Comparison of ENCODE assay signal across 20 cellular contexts in the genomic region with DNA sequence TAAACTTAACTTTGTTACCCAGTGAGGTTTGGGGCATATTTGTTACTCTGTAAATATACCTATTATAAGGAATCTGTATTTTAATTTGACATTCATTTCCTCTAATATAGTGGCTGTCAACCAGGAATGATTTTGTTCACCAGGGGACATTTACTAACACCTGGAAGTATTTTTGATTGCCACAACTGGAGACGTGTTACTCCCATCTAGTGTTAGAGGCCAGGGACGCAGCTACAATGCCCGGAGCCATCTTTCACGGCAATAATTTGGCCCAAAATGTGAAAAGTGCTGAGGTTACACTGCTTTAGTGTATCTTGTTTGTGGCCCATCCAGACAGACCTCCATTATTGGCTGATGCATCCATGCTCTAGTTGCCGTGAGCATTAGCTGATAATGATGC.
DNase-seq lines count a peak whose midpoint lies in the region; ATAC-seq, FAIRE-seq and TF ChIP-seq lines count a peak whose summit lies in the region.
"Had no signal": no experiment of that assay in that cellular context is flagged by ENCODE, and none has a peak within 500 bp of the region (broad histone marks: within the 10 kb centered on the region; RNA-seq: fewer than 3 reads in every experiment).

No MANE protein-coding gene starts in this region.

- H4K8ac ChIP-seq in H1 (ENCODE audit: extremely low read depth, insufficient read depth, low read length): no peak overlapping the region

- H3K9me2 ChIP-seq in HCT116 (ENCODE audit: insufficient read depth) (no peaks in the 10 kb centered on the region), PC-9 (ENCODE audit: insufficient read depth) (no peaks in the 10 kb centered on the region)

- H3K9me3 ChIP-seq in HCT116 (ENCODE audit: control insufficient read depth in 1 of 2, insufficient read depth in 1 of 2, low read depth in 1 of 2, low read length in 2 of 2): peaks cover 0 to 4% of the 10 kb centered on the region in 2 experiments; a peak in 1 of 4 replicates
- peaks cover 8% of the 10 kb centered on the region; the same call in 1 of the 2 replicates for H3K9me3 ChIP-seq in PC-9 (ENCODE audit: insufficient read depth, low read depth)
- peaks cover 9 to 16% of the 10 kb centered on the region in 2 experiments for H3K9me3 ChIP-seq in H1 (ENCODE audit: insufficient read depth in 2 of 2, low read depth in 1 of 2, low read length in 1 of 2)
- H3K9me3 ChIP-seq: A549, SJSA1 had no signal

- no peak overlapping the region for H2AK5ac ChIP-seq in H1 (ENCODE audit: low read depth, low read length)

- H3K79me2 ChIP-seq in HCT116 (ENCODE audit: insufficient read depth, low read length) (no peaks in the 10 kb centered on the region), PC-9 (ENCODE audit: low read depth) (no peaks in the 10 kb centered on the region), H1 (ENCODE audit: control insufficient read depth in 1 of 2, insufficient read depth in 2 of 2, low read length in 2 of 2) (no peaks in the 10 kb centered on the region)

- H3K27ac ChIP-seq in 22Rv1 (peak overlapping the region; percentile 92), HCT116 (ENCODE audit: low read depth, low read length) (no peak overlapping the region), PC-9 (no peak overlapping the region), H1 (ENCODE audit: low read depth, low read length) (no peak overlapping the region)
- H3K27ac ChIP-seq: A549, SJSA1 had no signal

- ATAC-seq in HCT116: peak; percentile 32; the same call in 1 of the 2 replicates
- ATAC-seq in stimulated activated naive B cell treated with anti-CD40 and anti-IgM and Interleukin-4, amounts not matched to agents 10 μg/mL and 1 μg/mL and 100 μg/mL, for 72 hours (replicated peaks): no peak
- no peak for ATAC-seq in HG03025 (IDR thresholded peaks at IDR 0.05; ENCODE audit: low FRiP score, unreplicated experiment)
- ATAC-seq: A549 had no signal

- H3K4me1 Mint-ChIP-seq in stimulated activated naive B cell treated with anti-CD40 and anti-IgM and Interleukin-4, amounts not matched to agents 10 μg/mL and 1 μg/mL and 100 μg/mL, for 72 hours: no peaks in the 10 kb centered on the region
- H3K4me1 Mint-ChIP-seq: B cell; CD4-positive, CD25-positive, alpha-beta regulatory T cell; IgD-negative memory B cell had no signal

- no peak overlapping the region for H3K27ac Mint-ChIP-seq in stimulated activated naive B cell treated with anti-CD40 and anti-IgM and Interleukin-4, amounts not matched to agents 10 μg/mL and 1 μg/mL and 100 μg/mL, for 72 hours
- H3K27ac Mint-ChIP-seq: B cell; CD4-positive, CD25-positive, alpha-beta regulatory T cell; IgD-negative memory B cell had no signal

- H3K36me3 Mint-ChIP-seq in stimulated activated naive B cell treated with anti-CD40 and anti-IgM and Interleukin-4, amounts not matched to agents 10 μg/mL and 1 μg/mL and 100 μg/mL, for 72 hours: no peaks in the 10 kb centered on the region
- H3K36me3 Mint-ChIP-seq: CD4-positive, CD25-positive, alpha-beta regulatory T cell; IgD-negative memory B cell had no signal

- no peak overlapping the region for H4K91ac ChIP-seq in H1 (replicated peaks; ENCODE audit: insufficient read length, low read length)

- FAIRE-seq in H1 (lab: Jason Lieb, UNC): no peak
- FAIRE-seq: A549, HTR-8/SVneo had no signal

- H4K5ac ChIP-seq in H1 (ENCODE audit: insufficient read length, low read depth, low read length): no peak overlapping the region

- CTCF ChIA-PET in HCT116 (lab: Charles Lee): no interaction called here
- CTCF ChIA-PET in PC-9 (lab: Charles Lee): no interaction called here
- CTCF ChIA-PET in H1 (lab: Charles Lee; ENCODE audit: partially characterized antibody): interaction anchor here (0.6 to 0.8 kb wide), 4 partner anchors 511 to 1325 kb away, joined by 3 to 4 read pairs (median 3); no protein-coding TSS in a partner anchor

- no peaks in the 10 kb centered on the region for H3F3A ChIP-seq in PC-9 (ENCODE audit: insufficient read depth, low read depth)

- H3K56ac ChIP-seq in H1 (replicated peaks; ENCODE audit: insufficient read length, low read depth, low read length): no peak overlapping the region

- no peaks in the 10 kb centered on the region for H3K23me2 ChIP-seq in H1 (ENCODE audit: low read depth, low read length)

- DNase-seq in HCT116 (ENCODE audit: low read depth, low spot score) (no peak), PC-9 (no peak), H1 (ENCODE audit: low read depth in 1 of 2, low spot score in 2 of 2) (no peak), NCI-H82 (lab: John Stamatoyannopoulos, UW) (no peak), NCI-H1436 treated with DMSO at 0.1 percent for 48 hours (lab: John Stamatoyannopoulos, UW) (no peak)
- DNase-seq in stimulated activated naive B cell treated with anti-CD40 and anti-IgM and Interleukin-4, amounts not matched to agents 10 μg/mL and 1 μg/mL and 100 μg/mL, for 72 hours: no peak
- DNase-seq: CD4-positive, CD25-positive, alpha-beta regulatory T cell; DMS79 treated with DMSO at 0.1 percent for 48 hours; H7; NCI-H1048; NCI-H1417 treated with DMSO at 0.1 percent for 48 hours; NCI-H187 treated with DMSO at 0.1 percent for 48 hours; NCI-H510A had no signal

- H2BK5ac ChIP-seq in H1 (ENCODE audit: low read depth, low read length): no peak overlapping the region

- no TSS peak for BruUV-seq in HCT116 (replicated peaks; lab: Mats Ljungman, UMichigan)
- BruUV-seq in PC-9 (replicated peaks; lab: Mats Ljungman, UMichigan): no TSS peak

- no peak for TF ChIP-seq POLR2A in HCT116 (IDR thresholded peaks at IDR 0.05; ENCODE audit: borderline replicate concordance, extremely low read depth, insufficient read depth, insufficient read length)
- no peak for TF ChIP-seq POLR2A in H1 (IDR thresholded peaks at IDR 0.05; ENCODE audit: control extremely low read depth in 1 of 2, low read depth in 2 of 2, low read length in 2 of 2)

- H3K23ac ChIP-seq in H1 (ENCODE audit: insufficient read length): no peak overlapping the region

- no peak overlapping the region for H3K9ac ChIP-seq in HCT116 (ENCODE audit: low read length)
- no peak overlapping the region for H3K9ac ChIP-seq in H1 (replicated peaks in 1 of 4; ENCODE audit: extremely low read depth in 1 of 4, low read depth in 3 of 4, low read length in 3 of 4)

- peaks cover 7 to 9% of the 10 kb centered on the region in 2 donors for H3K9me3 Mint-ChIP-seq in stimulated activated naive B cell treated with anti-CD40 and anti-IgM and Interleukin-4, amounts not matched to agents 10 μg/mL and 1 μg/mL and 100 μg/mL, for 72 hours

- H3K79me1 ChIP-seq in H1 (ENCODE audit: low read depth, low read length): no peaks in the 10 kb centered on the region

- intact Hi-C loops in HCT116 (cut with micrococcal nuclease): loop anchor here (5.0 kb wide), 1 partner anchor 1309 kb away; no protein-coding TSS in a partner anchor
- intact Hi-C loops in PC-9 (cut with micrococcal nuclease; ENCODE audit: unreplicated experiment): no loop called here

- H3K4me3 Mint-ChIP-seq in stimulated activated naive B cell treated with anti-CD40 and anti-IgM and Interleukin-4, amounts not matched to agents 10 μg/mL and 1 μg/mL and 100 μg/mL, for 72 hours: no peak overlapping the region
- H3K4me3 Mint-ChIP-seq: B cell; CD4-positive, CD25-positive, alpha-beta regulatory T cell; IgD-negative memory B cell had no signal

- H3K4me3 ChIP-seq in HCT116 (replicated peaks in 1 of 2; ENCODE audit: low read depth in 1 of 2, low read length in 2 of 2) (no peak overlapping the region), PC-9 (no peak overlapping the region), H1 (ENCODE audit: extremely low read depth in 1 of 4, insufficient read depth in 2 of 4, low read depth in 3 of 4, low read length in 4 of 4) (no peak overlapping the region)
- H3K4me3 ChIP-seq: A549, SJSA1 had no signal

- H3K18ac ChIP-seq in H1 (ENCODE audit: extremely low read depth, low read length): no peak overlapping the region

- no peak overlapping the region for H2BK15ac ChIP-seq in H1 (ENCODE audit: low read length)

- H3K4me1 ChIP-seq in HCT116 (ENCODE audit: control insufficient read depth in 1 of 2, insufficient read depth in 2 of 2, low read length in 2 of 2) (no peaks in the 10 kb centered on the region), PC-9 (replicated peaks; ENCODE audit: insufficient read depth) (no peaks in the 10 kb centered on the region), H1 (replicated peaks in 1 of 4; ENCODE audit: control insufficient read depth in 3 of 4, insufficient read depth in 4 of 4, low read length in 3 of 4) (no peaks in the 10 kb centered on the region)
- H3K4me1 ChIP-seq: A549, SJSA1 had no signal

- no peak overlapping the region for H3K14ac ChIP-seq in H1 (ENCODE audit: insufficient read length)

- 0 out of 2 replicates have a peak, but pooled peaks have one; percentile 14 for TF ChIP-seq CTCF in 22Rv1 (IDR thresholded peaks at IDR 0.05)
- TF ChIP-seq CTCF in HCT116 (IDR thresholded peaks at IDR 0.05 in 2 of 3, conservative IDR thresholded peaks at IDR 0.05 in 1 of 3; ENCODE audit: borderline replicate concordance in 1 of 3, insufficient read depth in 1 of 3, low read depth in 2 of 3, low read length in 2 of 3): peak in 2 of 3 experiments; percentile 23 to 30; a peak in 2 of 6 replicates
- TF ChIP-seq CTCF in PC-9 (conservative IDR thresholded peaks at IDR 0.05): peak; percentile 26; the same call in 1 of the 2 replicates
- TF ChIP-seq CTCF in H1 (IDR thresholded peaks at IDR 0.05; ENCODE audit: control extremely low read depth in 1 of 3, insufficient read depth in 1 of 3, low read depth in 1 of 3, low read length in 3 of 3): peak in 2 of 3 experiments; percentile 15 to 46; a peak in 3 of 4 replicates

- no peak overlapping the region for H2AFZ ChIP-seq in HCT116 (ENCODE audit: low read depth, low read length, poor library complexity, severe bottlenecking)
- no peak overlapping the region for H2AFZ ChIP-seq in PC-9
- no peak overlapping the region for H2AFZ ChIP-seq in H1 (ENCODE audit: low read length)

- no peak overlapping the region for H3K4me2 ChIP-seq in HCT116 (ENCODE audit: low read length)
- no peak overlapping the region for H3K4me2 ChIP-seq in PC-9
- no peak overlapping the region for H3K4me2 ChIP-seq in H1 (ENCODE audit: insufficient read depth in 1 of 2, low read depth in 2 of 2, low read length in 2 of 2)
- H3K4me2 ChIP-seq: A549 had no signal

- RAD21 ChIA-PET in HCT116 (lab: Charles Lee; ENCODE audit: low non-redundant PET in 1 of 2, low total read pairs in 2 of 2, uncharacterized antibody in 2 of 2, unreplicated experiment in 2 of 2): no interaction called here

- no peaks in the 10 kb centered on the region for H3K27me3 Mint-ChIP-seq in stimulated activated naive B cell treated with anti-CD40 and anti-IgM and Interleukin-4, amounts not matched to agents 10 μg/mL and 1 μg/mL and 100 μg/mL, for 72 hours
- H3K27me3 Mint-ChIP-seq: B cell; CD4-positive, CD25-positive, alpha-beta regulatory T cell; IgD-negative memory B cell had no signal

- H2BK20ac ChIP-seq in H1 (ENCODE audit: low read length): no peak overlapping the region

- H3K36me3 ChIP-seq in HCT116 (ENCODE audit: control insufficient read depth in 1 of 2, insufficient read depth in 2 of 2, low read length in 2 of 2) (no peaks in the 10 kb centered on the region), PC-9 (ENCODE audit: low read depth) (no peaks in the 10 kb centered on the region), H1 (ENCODE audit: control insufficient read depth in 2 of 4, insufficient read depth in 4 of 4, low read length in 3 of 4) (no peaks in the 10 kb centered on the region)
- H3K36me3 ChIP-seq: SJSA1 had no signal

- H3K27me3 ChIP-seq in HCT116 (ENCODE audit: insufficient read depth, low read length) (no peaks in the 10 kb centered on the region), PC-9 (ENCODE audit: insufficient read depth, low read depth) (no peaks in the 10 kb centered on the region), H1 (replicated peaks in 1 of 4; ENCODE audit: control insufficient read depth in 3 of 4, extremely low read depth in 1 of 4, insufficient read depth in 3 of 4, low read length in 3 of 4) (no peaks in the 10 kb centered on the region)
- H3K27me3 ChIP-seq: SJSA1 had no signal

- H2BK120ac ChIP-seq in H1 (replicated peaks; ENCODE audit: low read depth, low read length): no peak overlapping the region

- no peak overlapping the region for H3K4ac ChIP-seq in H1 (replicated peaks; ENCODE audit: insufficient read length, low read depth, low read length)

- H4K20me1 ChIP-seq in HCT116 (ENCODE audit: insufficient read depth) (no peaks in the 10 kb centered on the region), PC-9 (ENCODE audit: insufficient read depth) (no peaks in the 10 kb centered on the region), H1 (replicated peaks in 1 of 2; ENCODE audit: control insufficient read depth in 1 of 2, insufficient read depth in 2 of 2, low read length in 2 of 2) (no peaks in the 10 kb centered on the region)

- WGBS in H1 (ENCODE audit: extremely low coverage in 1 of 2, insufficient coverage in 1 of 2, insufficient read length in 1 of 2, insufficient replicate concordance in 2 of 2, low coverage in 1 of 2, low lambda C conversion rate in 2 of 2, missing lambda C conversion rate in 1 of 2), 2 experiments: 79% methylated on average over 5 of the region's 5 CpGs; no CpG with 5 or more reads in 1 of the 2 experiments

- TF ChIP-seq RAD21 in HCT116 (IDR thresholded peaks at IDR 0.05; ENCODE audit: low read depth) (0 out of 2 replicates have a peak, but pooled peaks have one; percentile 27), H1 (IDR thresholded peaks at IDR 0.05 in 1 of 2, conservative IDR thresholded peaks at IDR 0.05 in 1 of 2; ENCODE audit: low read depth in 2 of 2, low read length in 2 of 2) (peak; percentile 64 to 70)

- TF ChIP-seq EP300 in H1 (IDR thresholded peaks at IDR 0.05; ENCODE audit: borderline replicate concordance in 1 of 2, low read depth in 2 of 2, low read length in 2 of 2): no peak

- POLR2A ChIA-PET in HCT116 (lab: Charles Lee) (no interaction called here), PC-9 (lab: Charles Lee; ENCODE audit: unreplicated experiment) (no interaction called here), H1 (lab: Charles Lee; ENCODE audit: partially characterized antibody) (no interaction called here)

- H2BK12ac ChIP-seq in H1 (ENCODE audit: low read depth, low read length): no peak overlapping the region
